ENCODE assay signal across 20 cellular contexts in genomic region chr9:36164361-36164760, GRCh38. TPM values are rescaled to one million over a fixed set of nuclear protein-coding genes. Genes with fewer than 3 reads are reported as not detected.
DNase-seq lines count a peak whose midpoint lies in the region; ATAC-seq, FAIRE-seq and TF ChIP-seq lines count a peak whose summit lies in the region.
"Had no signal": no experiment of that assay in that cellular context is flagged by ENCODE, and none has a peak within 500 bp of the region (broad histone marks: within the 10 kb centered on the region; RNA-seq: fewer than 3 reads in every experiment).

No MANE protein-coding gene starts in this region.

- no peak for DNase-seq in K562 (ENCODE audit: extremely low read depth in 1 of 4, low spot score in 3 of 4)
- peak; percentile 19 for DNase-seq in mesendoderm
- no peak for DNase-seq in stimulated activated effector memory CD8-positive, alpha-beta T cell treated with anti-CD3 and anti-CD28 coated beads, Interleukin-12 subunit alpha, Interleukin-12 subunit beta, amount 100 ng/mL, for 72 hours (ENCODE audit: low spot score in 2 of 2)
- no peak for DNase-seq in HuH-7.5 (ENCODE audit: low spot score)
- no peak for DNase-seq in activated CD8-positive, alpha-beta memory T cell treated with anti-CD3 and anti-CD28 coated beads, Interleukin-2, amount 10 ng/mL, durations not matched to agents 7 days and 5 days
- DNase-seq: activated CD4-positive, alpha-beta T cell treated with anti-CD3 and anti-CD28 coated beads for 4 hours; activated naive CD4-positive, alpha-beta T cell treated with anti-CD3 and anti-CD28 coated beads, Interleukin-2, amount 50 U/mL, for 16 hours; effector memory CD4-positive, alpha-beta T cell; GDM1; NCI-H1436 treated with DMSO at 0.1 percent for 48 hours; NCI-H345; SHP77; small intestine; stimulated activated naive CD4-positive, alpha-beta T cell; T-helper 9 cell had no signal

- no peaks in the 10 kb centered on the region for H3K36me3 ChIP-seq in HEK293 (ENCODE audit: control insufficient read depth in 2 of 2, insufficient read depth in 1 of 2, low read length in 2 of 2)
- no peaks in the 10 kb centered on the region for H3K36me3 ChIP-seq in K562 (ENCODE audit: control insufficient read depth, insufficient read depth, low read length)
- no peaks in the 10 kb centered on the region for H3K36me3 ChIP-seq in mesendoderm (ENCODE audit: control insufficient read depth, insufficient read depth, low read length)

- no peaks in the 10 kb centered on the region for H3K9me3 ChIP-seq in HEK293 (ENCODE audit: control insufficient read depth, insufficient read depth, low read depth, low read length)
- no peaks in the 10 kb centered on the region for H3K9me3 ChIP-seq in K562 (replicated peaks; ENCODE audit: control insufficient read depth, insufficient read depth, low read depth, low read length)

- intact Hi-C loops in K562 (cut with micrococcal nuclease) = no loop called here

- no peak for FAIRE-seq in K562 (lab: Jason Lieb, UNC)
- FAIRE-seq: GM12892, small intestine had no signal

- no peaks in the 10 kb centered on the region for H3K79me1 ChIP-seq in mesendoderm (ENCODE audit: low read length)

- peak overlapping the region; percentile 35 for H2BK120ac ChIP-seq in mesendoderm (ENCODE audit: low read depth, low read length)

- no peak overlapping the region for H3K23ac ChIP-seq in mesendoderm (ENCODE audit: low read length)

- CTCF ChIA-PET in HEK293 (lab: Yijun Ruan, JAX) = interaction anchor here (0.5 to 8.2 kb wide), 13 partner anchors 8 to 392 kb away, joined by 3 to 172 read pairs (median 5); partner anchors contain the start of genes CLTA and GLIPR2
- CTCF ChIA-PET in K562 (lab: Yijun Ruan, JAX; ENCODE audit: low intra/inter-chr PET ratio) = no interaction called here
- CTCF ChIA-PET in activated CD8-positive, alpha-beta memory T cell treated with anti-CD3 and anti-CD28 coated beads, Interleukin-2, amount 10 ng/mL, durations not matched to agents 7 days and 5 days (lab: Charles Lee) = interaction anchor here (0.9 to 9.6 kb wide), 12 partner anchors 8 to 156 kb away, joined by 3 to 295 read pairs (median 4); partner anchors contain the start of genes CLTA and GLIPR2

- H2BK15ac ChIP-seq in mesendoderm (replicated peaks; ENCODE audit: low read depth) = no peak overlapping the region

- no peak overlapping the region for H2BK5ac ChIP-seq in mesendoderm (ENCODE audit: low read length)

- BruUV-seq in K562 (replicated peaks; lab: Mats Ljungman, UMichigan) = no TSS peak

- no peak overlapping the region for H4K5ac ChIP-seq in mesendoderm (ENCODE audit: low read length)

- H3K4me3 ChIP-seq in HEK293 (ENCODE audit: low read depth, low read length) (no peak overlapping the region), K562 (no peak overlapping the region), mesendoderm (ENCODE audit: low read length) (no peak overlapping the region)
- H3K4me3 ChIP-seq: lung had no signal

- H3K4me1 Mint-ChIP-seq in stimulated activated effector memory CD8-positive, alpha-beta T cell treated with anti-CD3 and anti-CD28 coated beads, Interleukin-12 subunit alpha, Interleukin-12 subunit beta, amount 100 ng/mL, for 72 hours = peaks cover 13% of the 10 kb centered on the region
- H3K4me1 Mint-ChIP-seq in activated CD8-positive, alpha-beta memory T cell treated with anti-CD3 and anti-CD28 coated beads, Interleukin-2, amount 10 ng/mL, durations not matched to agents 7 days and 5 days = peaks cover 7% of the 10 kb centered on the region

- H3K9ac ChIP-seq in K562 (ENCODE audit: insufficient read depth in 1 of 2, low read depth in 2 of 2, low read length in 2 of 2) (no peak overlapping the region), mesendoderm (ENCODE audit: low read length) (peak overlapping the region; percentile 10)

- H2AFZ ChIP-seq in K562 (ENCODE audit: low read depth, low read length) = no peak overlapping the region

- no peak for TF ChIP-seq CTCF in HEK293 (tag by site-specific recombination; IDR thresholded peaks at IDR 0.05)
- no peak for TF ChIP-seq CTCF in K562 (IDR thresholded peaks at IDR 0.05 in 2 of 3, conservative IDR thresholded peaks at IDR 0.05 in 1 of 3; ENCODE audit: insufficient read depth in 2 of 3, low read depth in 1 of 3, low read length in 3 of 3)

- peaks cover 22% of the 10 kb centered on the region for H3K27me3 Mint-ChIP-seq in activated CD8-positive, alpha-beta memory T cell treated with anti-CD3 and anti-CD28 coated beads, Interleukin-2, amount 10 ng/mL, durations not matched to agents 7 days and 5 days

- H2AK5ac ChIP-seq in mesendoderm (ENCODE audit: low read length) = no peak overlapping the region

- H3K79me2 ChIP-seq in K562 (ENCODE audit: control insufficient read depth, insufficient read depth, low read length) = no peaks in the 10 kb centered on the region
- H3K79me2 ChIP-seq in mesendoderm (ENCODE audit: control insufficient read depth, insufficient read depth, low read length) = no peaks in the 10 kb centered on the region

- no peak overlapping the region for H3K4me2 ChIP-seq in K562 (ENCODE audit: insufficient read depth, low read length)
- H3K4me2 ChIP-seq in mesendoderm (ENCODE audit: low read length) = no peak overlapping the region

- POLR2A ChIA-PET in HEK293 (lab: Yijun Ruan, JAX) (interaction anchor here (0.6 to 3.0 kb wide), 6 partner anchors 16 to 59 kb away, joined by 3 to 30 read pairs (median 6); partner anchors contain the start of genes CLTA and GLIPR2), K562 (lab: Yijun Ruan, JAX) (interaction anchor here (0.6 to 1.3 kb wide), 4 partner anchors 9 to 26 kb away, joined by 3 to 6 read pairs (median 4); partner anchors contain the start of gene CLTA)

- no peaks in the 10 kb centered on the region for H4K20me1 ChIP-seq in K562 (replicated peaks; ENCODE audit: control insufficient read depth, insufficient read depth, low read length)

- 52% methylated on average over 4 of the region's 6 CpGs for WGBS in K562 (ENCODE audit: insufficient coverage, low coverage, missing lambda C conversion rate)
- no CpG with 5 or more reads among the region's 6 CpGs for WGBS in mesendoderm (ENCODE audit: extremely low coverage, insufficient coverage, low lambda C conversion rate)

- no peak overlapping the region for H3K4ac ChIP-seq in mesendoderm (ENCODE audit: low read depth, low read length)

- H3K27me3 ChIP-seq in K562 (ENCODE audit: control insufficient read depth in 2 of 2, insufficient read depth in 2 of 2, low read length in 2 of 2) = no peaks in the 10 kb centered on the region
- no peaks in the 10 kb centered on the region for H3K27me3 ChIP-seq in mesendoderm (ENCODE audit: insufficient read depth, low read length, poor library complexity)

- ATAC-seq in K562 = no peak
- ATAC-seq in stimulated activated effector memory CD8-positive, alpha-beta T cell treated with anti-CD3 and anti-CD28 coated beads, Interleukin-12 subunit alpha, Interleukin-12 subunit beta, amount 100 ng/mL, for 72 hours = no peak
- ATAC-seq in HG02571 (IDR thresholded peaks at IDR 0.05; ENCODE audit: unreplicated experiment) = no peak
- ATAC-seq in HG03039 (IDR thresholded peaks at IDR 0.05; ENCODE audit: unreplicated experiment) = no peak
- no peak for ATAC-seq in activated CD8-positive, alpha-beta memory T cell treated with anti-CD3 and anti-CD28 coated beads, Interleukin-2, amount 10 ng/mL, durations not matched to agents 7 days and 5 days

- no peak overlapping the region for H3K27ac ChIP-seq in HEK293 (ENCODE audit: extremely low read depth, low read depth, low read length)
- H3K27ac ChIP-seq in K562 (ENCODE audit: extremely low read depth, low read depth, low read length) = no peak overlapping the region
- peak overlapping the region; percentile 37 for H3K27ac ChIP-seq in mesendoderm (ENCODE audit: low read depth, low read length)

- H3K4me3 Mint-ChIP-seq in stimulated activated effector memory CD8-positive, alpha-beta T cell treated with anti-CD3 and anti-CD28 coated beads, Interleukin-12 subunit alpha, Interleukin-12 subunit beta, amount 100 ng/mL, for 72 hours = no peak overlapping the region
- no peak overlapping the region for H3K4me3 Mint-ChIP-seq in activated CD8-positive, alpha-beta memory T cell treated with anti-CD3 and anti-CD28 coated beads, Interleukin-2, amount 10 ng/mL, durations not matched to agents 7 days and 5 days

- H3K18ac ChIP-seq in mesendoderm (ENCODE audit: low read length) = no peak overlapping the region

- H3K4me1 ChIP-seq in HEK293 (ENCODE audit: control insufficient read depth, insufficient read depth, low read length) (peaks cover 4% of the 10 kb centered on the region; the same call in 1 of the 2 replicates), K562 (replicated peaks in 1 of 2; ENCODE audit: control insufficient read depth in 2 of 2, insufficient read depth in 2 of 2, low read length in 2 of 2) (peaks cover 5 to 22% of the 10 kb centered on the region in 2 experiments; a peak in 4 of 5 replicates), mesendoderm (ENCODE audit: control insufficient read depth, low read depth, low read length) (peaks cover 18% of the 10 kb centered on the region)

- no peak for TF ChIP-seq EP300 in K562 (IDR thresholded peaks at IDR 0.05; ENCODE audit: low read length)

- H3K56ac ChIP-seq in mesendoderm (ENCODE audit: low read length) = no peak overlapping the region

- H4K8ac ChIP-seq in mesendoderm (ENCODE audit: low read depth, low read length) = no peak overlapping the region

- H3K9me1 ChIP-seq in K562 (ENCODE audit: control insufficient read depth, insufficient read depth, low read length) = no peaks in the 10 kb centered on the region

- no peak for TF ChIP-seq POLR2A in K562 (conservative IDR thresholded peaks at IDR 0.05)

- no peak for TF ChIP-seq RAD21 in K562 (CRISPR knock-in tag; conservative IDR thresholded peaks at IDR 0.05 in 1 of 2, IDR thresholded peaks at IDR 0.05 in 1 of 2)

- H3K9me3 Mint-ChIP-seq in stimulated activated effector memory CD8-positive, alpha-beta T cell treated with anti-CD3 and anti-CD28 coated beads, Interleukin-12 subunit alpha, Interleukin-12 subunit beta, amount 100 ng/mL, for 72 hours = no peaks in the 10 kb centered on the region
- H3K9me3 Mint-ChIP-seq in activated CD8-positive, alpha-beta memory T cell treated with anti-CD3 and anti-CD28 coated beads, Interleukin-2, amount 10 ng/mL, durations not matched to agents 7 days and 5 days (ENCODE audit: low read depth) = no peaks in the 10 kb centered on the region

- in situ Hi-C loops in K562 (cut with MboI) = no loop called here

- peaks cover 20% of the 10 kb centered on the region for H3K36me3 Mint-ChIP-seq in stimulated activated effector memory CD8-positive, alpha-beta T cell treated with anti-CD3 and anti-CD28 coated beads, Interleukin-12 subunit alpha, Interleukin-12 subunit beta, amount 100 ng/mL, for 72 hours
- peaks cover 4% of the 10 kb centered on the region for H3K36me3 Mint-ChIP-seq in activated CD8-positive, alpha-beta memory T cell treated with anti-CD3 and anti-CD28 coated beads, Interleukin-2, amount 10 ng/mL, durations not matched to agents 7 days and 5 days

- peak overlapping the region; percentile 11 for H3K27ac Mint-ChIP-seq in stimulated activated effector memory CD8-positive, alpha-beta T cell treated with anti-CD3 and anti-CD28 coated beads, Interleukin-12 subunit alpha, Interleukin-12 subunit beta, amount 100 ng/mL, for 72 hours
- H3K27ac Mint-ChIP-seq in activated CD8-positive, alpha-beta memory T cell treated with anti-CD3 and anti-CD28 coated beads, Interleukin-2, amount 10 ng/mL, durations not matched to agents 7 days and 5 days = no peak overlapping the region

RNA-seq across cellular contexts. Expression of gene CCIN, which starts 4.8 kb away (rescaled TPM):
- total RNA-seq in K562 (2011; cell fraction: chromatin; rRNA removed; ENCODE audit: low replicate concordance) = not detected in 2 replicates
- 0.26 TPM in 1 of 2 replicates, not detected in the other for total RNA-seq in K562 (2011; cell fraction: nucleolus; rRNA removed)
- total RNA-seq in K562 (2011; cell fraction: nucleoplasm; rRNA removed) = not detected in 2 replicates
- total RNA-seq in K562 (2014; rRNA removed) (not detected in 2 replicates), K562 (2014; rRNA removed; fragmentation: Illumina TruSeq; extraction: Trizol) (not detected in 2 replicates), K562 (2015; rRNA removed; fragmentation: Illumina TruSeq; extraction: Trizol) (not detected in 2 replicates), K562 (2021) (not detected in 2 replicates)
- polyA plus RNA-seq in K562 (2011; rRNA removed) (not detected in 2 replicates), K562 (2014; fragmentation: Illumina TruSeq; extraction: Trizol) (not detected in 2 replicates), K562 (2014; fragmentation: Nextera tagmentation; extraction: Ambion mirVana) (not detected), K562 (2014; rRNA removed) (not detected in 2 replicates)
- polyA plus RNA-seq in K562 (2011; cell fraction: cytosol; rRNA removed) = 0.04 and 0.09 TPM in 2 replicates
- not detected in 2 replicates for polyA plus RNA-seq in K562 (2011; cell fraction: nucleus; rRNA removed)
- polyA plus RNA-seq in K562 (2012) = not detected in 2 replicates
- polyA minus RNA-seq in K562 (2011; rRNA and poly(A)+ RNA removed) = not detected in 2 replicates
- not detected in 2 replicates for polyA minus RNA-seq in K562 (2011; cell fraction: cytosol; rRNA and poly(A)+ RNA removed)
- polyA minus RNA-seq in K562 (2011; cell fraction: nucleus; rRNA and poly(A)+ RNA removed) = not detected in 2 replicates
- polyA plus RNA-seq in mesendoderm (2013, experiment 1 of 2) = 0.44 TPM
- polyA plus RNA-seq in mesendoderm (2013, experiment 2 of 2) = 0.56 TPM
- total RNA-seq in activated CD8-positive, alpha-beta memory T cell treated with anti-CD3 and anti-CD28 coated beads, Interleukin-2, amount 10 ng/mL, durations not matched to agents 7 days and 5 days = under 1 TPM in 1 of 2 experiments, not detected in 1; 0.15 TPM

RNA-seq across cellular contexts. Expression of gene CLTA, which starts 26.4 kb away (rescaled TPM):
- total RNA-seq in K562 (2011; cell fraction: chromatin; rRNA removed; ENCODE audit: low replicate concordance) = 13.9 and 15.8 TPM in 2 replicates
- total RNA-seq in K562 (2011; cell fraction: nucleolus; rRNA removed) = 17.2 and 17.5 TPM in 2 replicates
- total RNA-seq in K562 (2011; cell fraction: nucleoplasm; rRNA removed) = 19.0 and 24.3 TPM in 2 replicates
- 186 and 196 TPM in 2 replicates for total RNA-seq in K562 (2014; rRNA removed)
- total RNA-seq in K562 (2014; rRNA removed; fragmentation: Illumina TruSeq; extraction: Trizol) = 129 and 131 TPM in 2 replicates
- 156 and 161 TPM in 2 replicates for total RNA-seq in K562 (2015; rRNA removed; fragmentation: Illumina TruSeq; extraction: Trizol)
- 140 and 144 TPM in 2 replicates for total RNA-seq in K562 (2021)
- polyA plus RNA-seq in K562 (2011; rRNA removed) = 104 and 137 TPM in 2 replicates
- polyA plus RNA-seq in K562 (2011; cell fraction: cytosol; rRNA removed) = 89.6 and 109 TPM in 2 replicates
- polyA plus RNA-seq in K562 (2011; cell fraction: nucleus; rRNA removed) = 27.8 and 38.7 TPM in 2 replicates
- 169 and 197 TPM in 2 replicates for polyA plus RNA-seq in K562 (2012)
- polyA plus RNA-seq in K562 (2014; fragmentation: Illumina TruSeq; extraction: Trizol) = 144 and 156 TPM in 2 replicates
- 10 to 100 TPM; 37.8 to 39.6 TPM for polyA plus RNA-seq in K562 (2014; fragmentation: Nextera tagmentation; extraction: Ambion mirVana)
- polyA plus RNA-seq in K562 (2014; rRNA removed) = 206 and 219 TPM in 2 replicates
- 60.8 and 67.3 TPM in 2 replicates for polyA minus RNA-seq in K562 (2011; rRNA and poly(A)+ RNA removed)
- polyA minus RNA-seq in K562 (2011; cell fraction: cytosol; rRNA and poly(A)+ RNA removed) = 49.0 and 55.3 TPM in 2 replicates
- polyA minus RNA-seq in K562 (2011; cell fraction: nucleus; rRNA and poly(A)+ RNA removed) = 12.7 and 16.2 TPM in 2 replicates
- polyA plus RNA-seq in mesendoderm (2013, experiment 1 of 2) = 250 TPM
- 248 TPM for polyA plus RNA-seq in mesendoderm (2013, experiment 2 of 2)
- 100 to 1,000 TPM; 156 to 177 TPM for total RNA-seq in activated CD8-positive, alpha-beta memory T cell treated with anti-CD3 and anti-CD28 coated beads, Interleukin-2, amount 10 ng/mL, durations not matched to agents 7 days and 5 days

RNA-seq across cellular contexts. Expression of gene GLIPR2, which starts 27.8 kb away (rescaled TPM):
- 3.2 and 3.8 TPM in 2 replicates for total RNA-seq in K562 (2011; cell fraction: chromatin; rRNA removed; ENCODE audit: low replicate concordance)
- total RNA-seq in K562 (2011; cell fraction: nucleolus; rRNA removed) = 1.7 and 2.2 TPM in 2 replicates
- total RNA-seq in K562 (2011; cell fraction: nucleoplasm; rRNA removed) = 2.6 and 4.5 TPM in 2 replicates
- 2.0 and 4.0 TPM in 2 replicates for total RNA-seq in K562 (2014; rRNA removed)
- total RNA-seq in K562 (2014; rRNA removed; fragmentation: Illumina TruSeq; extraction: Trizol) = 2.2 and 2.4 TPM in 2 replicates
- total RNA-seq in K562 (2015; rRNA removed; fragmentation: Illumina TruSeq; extraction: Trizol) = 1.4 TPM in 2 replicates
- total RNA-seq in K562 (2021) = 3.8 and 4.7 TPM in 2 replicates
- polyA plus RNA-seq in K562 (2011; rRNA removed) = 6.9 and 8.8 TPM in 2 replicates
- 5.0 and 5.2 TPM in 2 replicates for polyA plus RNA-seq in K562 (2011; cell fraction: cytosol; rRNA removed)
- 2.9 and 3.2 TPM in 2 replicates for polyA plus RNA-seq in K562 (2011; cell fraction: nucleus; rRNA removed)
- 2.2 and 2.3 TPM in 2 replicates for polyA plus RNA-seq in K562 (2012)
- polyA plus RNA-seq in K562 (2014; fragmentation: Illumina TruSeq; extraction: Trizol) = 4.4 and 4.8 TPM in 2 replicates
- polyA plus RNA-seq in K562 (2014; fragmentation: Nextera tagmentation; extraction: Ambion mirVana) = 1 to 10 TPM; 2.7 to 2.9 TPM
- 4.0 and 4.6 TPM in 2 replicates for polyA plus RNA-seq in K562 (2014; rRNA removed)
- polyA minus RNA-seq in K562 (2011; rRNA and poly(A)+ RNA removed) = 6.3 and 7.9 TPM in 2 replicates
- 2.5 and 4.0 TPM in 2 replicates for polyA minus RNA-seq in K562 (2011; cell fraction: cytosol; rRNA and poly(A)+ RNA removed)
- 0.56 and 0.67 TPM in 2 replicates for polyA minus RNA-seq in K562 (2011; cell fraction: nucleus; rRNA and poly(A)+ RNA removed)
- polyA plus RNA-seq in mesendoderm (2013, experiment 1 of 2) = 9.8 TPM
- polyA plus RNA-seq in mesendoderm (2013, experiment 2 of 2) = 10.0 TPM
- total RNA-seq in activated CD8-positive, alpha-beta memory T cell treated with anti-CD3 and anti-CD28 coated beads, Interleukin-2, amount 10 ng/mL, durations not matched to agents 7 days and 5 days = 10 to 100 TPM; 28.4 to 49.8 TPM

Comparison
In these comparisons a context has a peak if more than half of its experiments do, and no peak if none do; other contexts are left out.
1. RNA of gene GLIPR2, which starts 27.8 kb away (total RNA-seq): 28.4 to 49.8 TPM in activated CD8-positive, alpha-beta memory T cell treated with anti-CD3 and anti-CD28 coated beads, Interleukin-2, amount 10 ng/mL, durations not matched to agents 7 days and 5 days; 1.4 to 4.7 TPM in K562; every median in the first group is over 4 times any median in the second.